ENCODE assay signal across 3 cellular contexts in the genomic region with DNA sequence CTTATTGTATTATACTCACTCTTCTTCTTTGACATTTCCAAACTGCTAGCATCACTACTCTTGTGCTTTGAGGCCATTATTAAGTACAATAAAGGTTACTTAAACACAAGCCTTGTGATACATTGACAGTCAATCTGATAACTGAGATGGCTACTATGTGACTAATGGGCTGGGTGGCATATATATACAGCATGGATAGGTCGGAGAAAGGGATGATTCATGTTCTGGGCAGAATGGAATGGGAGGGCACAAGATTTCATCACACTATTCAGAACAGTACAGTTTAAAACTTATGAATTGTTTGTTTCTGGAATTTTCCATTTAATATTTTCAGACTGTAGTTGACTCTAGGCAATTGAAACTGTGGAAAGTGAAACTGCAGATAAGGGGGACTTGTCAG. TPM values are rescaled to one million over a fixed set of nuclear protein-coding genes. Genes with fewer than 3 reads are reported as not detected.
"Had no signal": no experiment of that assay in that cellular context is flagged by ENCODE, and none has a peak within 500 bp of the region (broad histone marks: within the 10 kb centered on the region; RNA-seq: fewer than 3 reads in every experiment).

No MANE protein-coding gene starts in this region.

RNA-seq across cellular contexts. Expression of a gene that starts 18.9 kb away (rescaled TPM):
- total RNA-seq: OCI-LY7 had no signal

RNA-seq across cellular contexts. Expression of a gene that starts 40.4 kb away (rescaled TPM):
- total RNA-seq: LHCN-M2, OCI-LY7, PC-9 had no signal
